18 cellular contexts compared by ENCODE assay signal in the genomic region with DNA sequence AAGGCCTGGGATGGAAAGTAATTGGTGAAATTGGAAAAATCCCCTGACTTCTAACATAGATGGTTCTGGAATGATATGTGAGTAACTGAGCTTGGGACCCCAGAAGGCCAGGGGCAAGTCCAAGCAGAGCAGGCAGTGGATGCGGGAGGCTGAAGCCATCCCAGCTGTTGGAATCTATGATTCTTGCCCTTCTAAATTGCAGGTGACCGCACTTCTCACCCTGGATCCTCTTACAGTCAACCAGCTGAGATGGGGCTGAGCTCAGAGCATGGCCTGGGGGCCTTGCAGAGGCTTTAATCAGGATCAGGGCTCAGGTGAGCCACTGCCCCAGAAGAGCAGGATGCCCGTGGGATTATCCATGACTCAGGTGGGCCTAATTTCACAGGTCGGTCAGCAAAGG.
DNase-seq lines count a peak whose midpoint lies in the region; FAIRE-seq and TF ChIP-seq lines count a peak whose summit lies in the region.
"Had no signal": no experiment of that assay in that cellular context is flagged by ENCODE, and none has a peak within 500 bp of the region (broad histone marks: within the 10 kb centered on the region; RNA-seq: fewer than 3 reads in every experiment).

No MANE protein-coding gene starts in this region.

- TF ChIP-seq POLR2A in spleen (IDR thresholded peaks at IDR 0.05) (no peak), ovary (IDR thresholded peaks at IDR 0.05) (no peak)

- TF ChIP-seq CTCF in bronchial epithelial cell (IDR thresholded peaks at IDR 0.05; ENCODE audit: insufficient read depth, low read length, severe bottlenecking) (no peak), spleen (IDR thresholded peaks at IDR 0.05 in 8 of 11, conservative IDR thresholded peaks at IDR 0.05 in 3 of 11) (no peak), ovary (IDR thresholded peaks at IDR 0.05) (no peak), coronary artery (IDR thresholded peaks at IDR 0.05) (no peak)

- H3K36me3 ChIP-seq in bronchial epithelial cell (ENCODE audit: control insufficient read depth, insufficient read depth, low read length) (no peaks in the 10 kb centered on the region), spleen (no peaks in the 10 kb centered on the region), ovary (no peaks in the 10 kb centered on the region)

- H3K4me3 ChIP-seq in bronchial epithelial cell (ENCODE audit: low read depth, low read length) (no peak overlapping the region), spleen (no peak overlapping the region), ovary (no peak overlapping the region), coronary artery (no peak overlapping the region)
- H3K4me3 ChIP-seq: GM23338 had no signal

- H3K27ac ChIP-seq in spleen (no peak overlapping the region), ovary (no peak overlapping the region), coronary artery (no peak overlapping the region)

- intact Hi-C loops in spleen (cut with DNase I; ENCODE audit: low total_unique reads) (no loop called here), ovary (cut with DNase I) (no loop called here)

- H3K4me1 ChIP-seq in spleen (peaks cover 0 to 3% (median 0%) of the 10 kb centered on the region in 6 donors), ovary (ENCODE audit: insufficient read depth) (no peaks in the 10 kb centered on the region)

- peak; percentile 8 for DNase-seq in bronchial epithelial cell (ENCODE audit: low read depth)
- peak; percentile 60 for DNase-seq in left kidney (ENCODE audit: low read depth, low spot score)
- peak; percentile 31 for DNase-seq in spleen
- DNase-seq in activated CD8-positive, alpha-beta memory T cell treated with anti-CD3 and anti-CD28 coated beads, Interleukin-2, amount 50 U/mL, for 4 hours, result no peak
- DNase-seq in ovary, result no peak
- DNase-seq in coronary artery (ENCODE audit: low spot score), result no peak
- DNase-seq: C1 segment of cervical spinal cord; Calu3; CD4-positive, alpha-beta memory T cell; COR-L47; DMS53; DMS79 treated with DMSO at 0.1 percent for 48 hours; GF-D8; H9; HFFc6 had no signal

- FAIRE-seq in bronchial epithelial cell (lab: Jason Lieb, UNC), result no peak
- FAIRE-seq: GM12891, GM18507 had no signal

- TF ChIP-seq EP300 in ovary (IDR thresholded peaks at IDR 0.05), result no peak

- H3K27me3 ChIP-seq in bronchial epithelial cell (ENCODE audit: control insufficient read depth, insufficient read depth, low read length) (peaks cover 2% of the 10 kb centered on the region), spleen (replicated peaks in 1 of 7) (peaks cover 0 to 39% (median 0%) of the 10 kb centered on the region in 7 donors), ovary (no peaks in the 10 kb centered on the region)

- 83 to 94% (median 89%) methylated on average over 4 of the region's 4 CpGs for WGBS in spleen, 5 donors
- 72 to 84% (median 77%) methylated on average over 4 of the region's 4 CpGs for WGBS in ovary, 3 donors

- H3K9me3 ChIP-seq in spleen (no peaks in the 10 kb centered on the region), ovary (no peaks in the 10 kb centered on the region)

Comparison
In these comparisons a context has a peak if more than half of its experiments do, and no peak if none do; other contexts are left out.
1. DNase-seq: peak in bronchial epithelial cell (single experiment), left kidney (single experiment) and spleen (single experiment); none in activated CD8-positive, alpha-beta memory T cell treated with anti-CD3 and anti-CD28 coated beads, Interleukin-2, amount 50 U/mL, for 4 hours (single experiment), ovary (0 of 5) and coronary artery (single experiment).